Comparison of ENCODE assay signal across 8 cellular contexts in genomic region chr1:230215049-230215448, GRCh38.
DNase-seq lines count a peak whose midpoint lies in the region; ATAC-seq lines count a peak whose summit lies in the region.

No MANE protein-coding gene starts in this region.

- DNase-seq in ACHN (peak; percentile 5), NCI-H2029 (lab: John Stamatoyannopoulos, UW) (peak; percentile 86), dermis blood vessel endothelial cell (peak; percentile 95), memory B cell (ENCODE audit: low spot score in 2 of 2) (no peak)
- no peak for DNase-seq in stimulated activated CD4-positive, alpha-beta T cell treated with anti-CD3 and anti-CD28 coated beads, Interleukin-15, amount 100 ng/mL, for 24 hours

- in situ Hi-C loops in ACHN (cut with HindIII; ENCODE audit: low pct_ligation_motif_present, low pct_unique_long_range_greater_than_20kb, low sequenced_read_pairs) = no loop called here

- H3K4me1 Mint-ChIP-seq in memory B cell = peaks cover 43% of the 10 kb centered on the region

- H3K9me3 Mint-ChIP-seq in memory B cell = peaks cover 2% of the 10 kb centered on the region

- H3K4me3 Mint-ChIP-seq in memory B cell = no peak overlapping the region

- peak overlapping the region; percentile 79 for H3K27ac Mint-ChIP-seq in memory B cell

- H3K36me3 Mint-ChIP-seq in memory B cell = peaks cover 9% of the 10 kb centered on the region

- no peak for ATAC-seq in memory B cell (ENCODE audit: low read depth)
- no peak for ATAC-seq in GM18861 (IDR thresholded peaks at IDR 0.05; ENCODE audit: unreplicated experiment)
- ATAC-seq in HG02623 (IDR thresholded peaks at IDR 0.05; ENCODE audit: unreplicated experiment) = no peak
- ATAC-seq in GM19452 (IDR thresholded peaks at IDR 0.05; ENCODE audit: unreplicated experiment) = no peak

- H3K27me3 Mint-ChIP-seq in memory B cell = no peaks in the 10 kb centered on the region

Comparison
In these comparisons a context has a peak if more than half of its experiments do, and no peak if none do; other contexts are left out.
1. DNase-seq: peak in ACHN (single experiment), NCI-H2029 (single experiment) and dermis blood vessel endothelial cell (single experiment); none in memory B cell (0 of 2) and stimulated activated CD4-positive, alpha-beta T cell treated with anti-CD3 and anti-CD28 coated beads, Interleukin-15, amount 100 ng/mL, for 24 hours (single experiment).